15 cellular contexts compared by ENCODE assay signal in genomic region chr4:159278399-159278798, GRCh38.
DNase-seq lines count a peak whose midpoint lies in the region; ATAC-seq and TF ChIP-seq lines count a peak whose summit lies in the region.
"Had no signal": no experiment of that assay in that cellular context is flagged by ENCODE, and none has a peak within 500 bp of the region (broad histone marks: within the 10 kb centered on the region; RNA-seq: fewer than 3 reads in every experiment).

No MANE protein-coding gene starts in this region.

- H3K4me3 ChIP-seq in heart left ventricle, result no peak overlapping the region
- no peak overlapping the region for H3K4me3 ChIP-seq in subcutaneous abdominal adipose tissue (ENCODE audit: low read depth in 1 of 5, low read length in 5 of 5)

- WGBS in heart left ventricle, 4 donors, result 82 to 90% (median 86%) methylated on average over 5 of the region's 5 CpGs

- intact Hi-C loops in Right ventricle myocardium inferior (cut with DNase I), result no loop called here
- intact Hi-C loops in cardiac septum (cut with DNase I), result loop anchor here (10.0 kb wide), 1 partner anchor 166 kb away; no protein-coding TSS in a partner anchor
- intact Hi-C loops in heart left ventricle (cut with DNase I), result no loop called here

- H3K27me3 ChIP-seq in heart left ventricle (no peaks in the 10 kb centered on the region), subcutaneous abdominal adipose tissue (ENCODE audit: control insufficient read depth in 5 of 5, insufficient read depth in 4 of 5, low read length in 5 of 5) (no peaks in the 10 kb centered on the region)

- ATAC-seq in Right ventricle myocardium inferior (peak; percentile 38), heart left ventricle (peak in 3 of 4 donors; percentile 3 to 23 (median 8)), GM21723 (IDR thresholded peaks at IDR 0.05; ENCODE audit: unreplicated experiment) (no peak)
- ATAC-seq: activated T-cell treated with anti-CD3 and anti-CD28 coated beads, Interleukin-2, amount 50 U/mL, for 4 hours had no signal

- H3K27ac ChIP-seq in heart left ventricle (peak overlapping the region in 6 of 12 donors; percentile 7 to 59 (median 34)), subcutaneous abdominal adipose tissue (ENCODE audit: low read depth, low read length) (peak overlapping the region; percentile 17)

- peak overlapping the region in 1 of 5 donors; percentile 6 for H3K9ac ChIP-seq in subcutaneous abdominal adipose tissue (ENCODE audit: low read length in 5 of 5)

- no peaks in the 10 kb centered on the region for H3K36me3 ChIP-seq in heart left ventricle
- no peaks in the 10 kb centered on the region for H3K36me3 ChIP-seq in subcutaneous abdominal adipose tissue (ENCODE audit: control insufficient read depth in 5 of 5, insufficient read depth in 5 of 5, low read length in 5 of 5)

- no peak for TF ChIP-seq CTCF in heart left ventricle (IDR thresholded peaks at IDR 0.05)

- H3K4me1 ChIP-seq in heart left ventricle (peaks cover 0 to 75% (median 39%) of the 10 kb centered on the region in 12 donors), subcutaneous abdominal adipose tissue (ENCODE audit: control insufficient read depth in 5 of 5, insufficient read depth in 5 of 5, low read length in 5 of 5) (peaks cover 0 to 14% (median 5%) of the 10 kb centered on the region in 5 donors)

- no peak for DNase-seq in Right ventricle myocardium inferior (ENCODE audit: missing footprints)
- no peak for DNase-seq in cardiac septum (ENCODE audit: low spot score)
- peak; percentile 91 for DNase-seq in NOMO-1 treated with DMSO at 0.1 percent for 48 hours (lab: John Stamatoyannopoulos, UW; ENCODE audit: unreplicated experiment)
- no peak for DNase-seq in heart left ventricle
- DNase-seq in activated gamma-delta T cell treated with Interleukin-2 at 50 U/mL for 16 hours, result no peak
- DNase-seq in DMS 273 treated with DMSO at 0.1 percent for 48 hours (lab: John Stamatoyannopoulos, UW), result no peak
- DNase-seq: activated CD4-positive, alpha-beta T cell treated with anti-CD3 and anti-CD28 coated beads, Interleukin-2, amount 10 ng/mL, durations not matched to agents 7 days and 5 days; activated T-cell treated with anti-CD3 and anti-CD28 coated beads, Interleukin-2, amount 50 U/mL, for 4 hours; amygdala; Caco-2; NCI-H1105 treated with DMSO at 0.1 percent for 48 hours; NCI-H524; substantia nigra had no signal

- TF ChIP-seq POLR2A in heart left ventricle (IDR thresholded peaks at IDR 0.05), result no peak

- H3K9me3 ChIP-seq in heart left ventricle (peaks cover 0 to 4% (median 0%) of the 10 kb centered on the region in 12 donors), subcutaneous abdominal adipose tissue (ENCODE audit: control insufficient read depth in 5 of 5, low read length in 5 of 5) (no peaks in the 10 kb centered on the region)
- H3K9me3 ChIP-seq: Caco-2 had no signal
